In the genomic region with DNA sequence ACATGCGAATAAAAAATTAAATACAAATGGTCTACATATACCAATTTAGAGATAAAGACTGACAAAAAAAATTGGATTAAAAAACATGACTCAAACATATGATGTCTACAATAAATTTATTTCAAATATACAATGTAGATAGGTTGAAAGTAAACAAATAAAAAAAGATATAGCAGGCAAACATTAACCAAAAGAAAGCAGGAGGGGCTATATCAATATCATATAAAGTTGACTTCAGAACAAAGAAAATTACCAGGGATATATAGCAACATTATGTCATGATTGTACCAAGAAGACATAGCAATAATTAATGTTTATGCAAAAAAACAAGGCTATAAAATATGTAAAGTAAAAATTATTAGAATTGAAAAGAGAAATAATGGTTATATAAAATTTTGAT, we compare ENCODE assay signal across 1 cellular context.
TF ChIP-seq lines count a peak whose summit lies in the region.

No MANE protein-coding gene starts in this region.

TF ChIP-seq in SK-N-SH, 30 proteins besides CTCF, POLR2A, EP300 and RAD21 (continued from another document):
- TF ChIP-seq CHD2 (IDR thresholded peaks at IDR 0.05; ENCODE audit: low read length, partially characterized antibody) (no peak), SMC3 (IDR thresholded peaks at IDR 0.05; ENCODE audit: low read depth, low read length) (no peak)
- TF ChIP-seq, protein P1, sequence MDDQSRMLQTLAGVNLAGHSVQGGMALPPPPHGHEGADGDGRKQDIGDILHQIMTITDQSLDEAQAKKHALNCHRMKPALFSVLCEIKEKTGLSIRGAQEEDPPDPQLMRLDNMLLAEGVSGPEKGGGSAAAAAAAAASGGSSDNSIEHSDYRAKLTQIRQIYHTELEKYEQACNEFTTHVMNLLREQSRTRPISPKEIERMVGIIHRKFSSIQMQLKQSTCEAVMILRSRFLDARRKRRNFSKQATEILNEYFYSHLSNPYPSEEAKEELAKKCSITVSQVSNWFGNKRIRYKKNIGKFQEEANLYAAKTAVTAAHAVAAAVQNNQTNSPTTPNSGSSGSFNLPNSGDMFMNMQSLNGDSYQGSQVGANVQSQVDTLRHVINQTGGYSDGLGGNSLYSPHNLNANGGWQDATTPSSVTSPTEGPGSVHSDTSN (IDR thresholded peaks at IDR 0.05): no peak
